ENCODE assay signal across 13 cellular contexts in genomic region chr13:111614009-111614408, GRCh38.
DNase-seq lines count a peak whose midpoint lies in the region; ATAC-seq and TF ChIP-seq lines count a peak whose summit lies in the region.
"Had no signal": no experiment of that assay in that cellular context is flagged by ENCODE, and none has a peak within 500 bp of the region (broad histone marks: within the 10 kb centered on the region; RNA-seq: fewer than 3 reads in every experiment).

No MANE protein-coding gene starts in this region.

- H3K27ac Mint-ChIP-seq in H9 (no peak overlapping the region), type B pancreatic cell (no peak overlapping the region)
- H3K27ac Mint-ChIP-seq: CD8-positive, alpha-beta memory T cell had no signal

- H2BK120ac ChIP-seq in H9 (ENCODE audit: low read depth, low read length, poor library complexity, severe bottlenecking) = no peak overlapping the region

- H3K14ac ChIP-seq in H9 (ENCODE audit: insufficient read depth, low read length) = no peak overlapping the region

- no peak for TF ChIP-seq CTCF in H9 (conservative IDR thresholded peaks at IDR 0.05)
- no peak for TF ChIP-seq CTCF in type B pancreatic cell (conservative IDR thresholded peaks at IDR 0.05)
- no peak for TF ChIP-seq CTCF in GM13977 (IDR thresholded peaks at IDR 0.05; ENCODE audit: extremely low read depth, insufficient read depth, missing control alignments)

- no peak overlapping the region for H2BK15ac ChIP-seq in H9 (ENCODE audit: low read depth, low read length)

- DNase-seq in H9 (peak; percentile 7), NCI-H69 (lab: John Stamatoyannopoulos, UW) (peak; percentile 72), left kidney (ENCODE audit: low read depth, low spot score) (peak; percentile 30), type B pancreatic cell (ENCODE audit: extremely low spot score, unreplicated experiment) (peak; percentile 36), GM13977 (ENCODE audit: low spot score) (no peak), germinal center (ENCODE audit: low spot score) (no peak)
- DNase-seq: CD8-positive, alpha-beta memory T cell; DMS53; GF-D8; GOT3 had no signal

- H2BK5ac ChIP-seq in H9 (ENCODE audit: insufficient read length, low read length) = no peak overlapping the region

- no CpG with 5 or more reads among the region's 7 CpGs for WGBS in H9 (ENCODE audit: extremely low coverage, insufficient read length, low lambda C conversion rate)

- no peaks in the 10 kb centered on the region for H3K27me3 ChIP-seq in H9 (ENCODE audit: insufficient read depth, low read length)

- H2AK5ac ChIP-seq in H9 (ENCODE audit: insufficient read length, low read length) = no peak overlapping the region

- no peak overlapping the region for H3K56ac ChIP-seq in H9 (ENCODE audit: insufficient read length, low read depth, low read length)

- H3K9me3 Mint-ChIP-seq in H9 (no peaks in the 10 kb centered on the region), type B pancreatic cell (no peaks in the 10 kb centered on the region)
- H3K9me3 Mint-ChIP-seq: CD8-positive, alpha-beta memory T cell had no signal

- H3K4me3 Mint-ChIP-seq in H9 = no peak overlapping the region
- no peak overlapping the region for H3K4me3 Mint-ChIP-seq in type B pancreatic cell
- H3K4me3 Mint-ChIP-seq: CD8-positive, alpha-beta memory T cell had no signal

- H3K23ac ChIP-seq in H9 (ENCODE audit: insufficient read length, low read depth, low read length) = no peak overlapping the region

- no peaks in the 10 kb centered on the region for H4K20me1 ChIP-seq in H9 (ENCODE audit: control insufficient read depth, insufficient read depth, insufficient read length)

- no peaks in the 10 kb centered on the region for H3K79me2 ChIP-seq in H9 (ENCODE audit: insufficient read depth, low read length)

- H2AFZ ChIP-seq in H9 (ENCODE audit: low read length) = no peak overlapping the region

- no peak overlapping the region for H3K27ac ChIP-seq in H9 (ENCODE audit: insufficient read length, low read depth, low read length)
- H3K27ac ChIP-seq: A549 had no signal

- no peak overlapping the region for H3K18ac ChIP-seq in H9 (ENCODE audit: insufficient read length, low read depth, low read length)

- no peaks in the 10 kb centered on the region for H3K4me1 ChIP-seq in H9 (ENCODE audit: insufficient read depth, low read length)
- H3K4me1 ChIP-seq: A549, HAP-1 had no signal

- H2BK20ac ChIP-seq in H9 (ENCODE audit: low read depth, low read length, poor library complexity, severe bottlenecking) = no peak overlapping the region

- H3K79me1 ChIP-seq in H9 (ENCODE audit: insufficient read depth, low read depth, low read length, poor library complexity, severe bottlenecking) = no peaks in the 10 kb centered on the region

- no peaks in the 10 kb centered on the region for H3K9me3 ChIP-seq in H9 (ENCODE audit: control insufficient read depth, low read depth, low read length)
- H3K9me3 ChIP-seq: A549, HAP-1 had no signal

- no peak overlapping the region for H2BK12ac ChIP-seq in H9 (ENCODE audit: insufficient read length, low read depth, low read length)

- H4K8ac ChIP-seq in H9 (replicated peaks; ENCODE audit: insufficient read length, low read depth, low read length) = no peak overlapping the region

- peaks cover 0 to 5% of the 10 kb centered on the region in 2 experiments; a peak in 2 of 4 replicates for H3K4me1 Mint-ChIP-seq in H9
- H3K4me1 Mint-ChIP-seq in type B pancreatic cell (ENCODE audit: unreplicated experiment) = no peaks in the 10 kb centered on the region
- H3K4me1 Mint-ChIP-seq: CD8-positive, alpha-beta memory T cell had no signal

- H3K27me3 Mint-ChIP-seq in H9 (ENCODE audit: low read depth) (peaks cover under 1% of the 10 kb centered on the region), type B pancreatic cell (peaks cover 24% of the 10 kb centered on the region)

- H3K9ac ChIP-seq in H9 (ENCODE audit: extremely low read depth, insufficient read length, low read length) = no peak overlapping the region

- no peak overlapping the region for H4K5ac ChIP-seq in H9 (ENCODE audit: insufficient read length, low read depth, low read length)

- ATAC-seq in GM19455 (IDR thresholded peaks at IDR 0.05; ENCODE audit: unreplicated experiment) = no peak
- ATAC-seq: A549 had no signal

- H4K91ac ChIP-seq in H9 (ENCODE audit: insufficient read length, low read depth, low read length) = no peak overlapping the region

- H3K23me2 ChIP-seq in H9 (ENCODE audit: insufficient read length, low read depth, low read length, poor library complexity, severe bottlenecking) = no peaks in the 10 kb centered on the region

- in situ Hi-C loops in GM13977 (cut with MboI; ENCODE audit: low pct_unique_long_range_greater_than_20kb, low sequenced_read_pairs, unreplicated experiment) = no loop called here

- no peak overlapping the region for H3K4ac ChIP-seq in H9 (ENCODE audit: low read depth, low read length)

- H3T11ph ChIP-seq in H9 (ENCODE audit: low read length) = no peak overlapping the region

- H3K36me3 Mint-ChIP-seq in H9 (ENCODE audit: insufficient read depth in 1 of 3, low read depth in 3 of 3) (no peaks in the 10 kb centered on the region; a peak in 1 of 7 replicates), type B pancreatic cell (no peaks in the 10 kb centered on the region)
- H3K36me3 Mint-ChIP-seq: CD8-positive, alpha-beta memory T cell had no signal

- H3K4me2 ChIP-seq in H9 (ENCODE audit: insufficient read depth, insufficient read length, low read length) = no peak overlapping the region
- H3K4me2 ChIP-seq: A549 had no signal

Comparison
In these comparisons a context has a peak if more than half of its experiments do, and no peak if none do; other contexts are left out.
1. DNase-seq: peak in H9 (single experiment), NCI-H69 (single experiment), left kidney (single experiment) and type B pancreatic cell (single experiment); none in GM13977 (single experiment) and germinal center (single experiment).